8 cellular contexts compared by ENCODE assay signal in genomic region chr2:173962583-173963110, GRCh38. TPM values are rescaled to one million over a fixed set of nuclear protein-coding genes. Genes with fewer than 3 reads are reported as not detected.
DNase-seq lines count a peak whose midpoint lies in the region; ATAC-seq and TF ChIP-seq lines count a peak whose summit lies in the region.

No MANE protein-coding gene starts in this region.

- intact Hi-C loops in activated B cell treated with CpG ODN at 0.5 μM for 24 hours (cut with micrococcal nuclease), result loop anchor here (2.0 to 5.0 kb wide), 4 partner anchors 22 to 635 kb away; partner anchors contain the start of gene WIPF1

- CTCF ChIA-PET in activated CD8-positive, alpha-beta memory T cell treated with anti-CD3 and anti-CD28 coated beads, Interleukin-2, amount 10 ng/mL, durations not matched to agents 7 days and 5 days (lab: Charles Lee), result interaction anchor here (1.4 to 1.5 kb wide), 2 partner anchors 10 to 19 kb away, joined by 3 to 4 read pairs; no protein-coding TSS in a partner anchor
- CTCF ChIA-PET in activated B cell treated with CpG ODN at 0.5 μM for 24 hours (lab: Charles Lee), result no interaction called here

- H3K9me3 Mint-ChIP-seq in activated CD8-positive, alpha-beta memory T cell treated with anti-CD3 and anti-CD28 coated beads, Interleukin-2, amount 10 ng/mL, durations not matched to agents 7 days and 5 days (ENCODE audit: low read depth), result no peaks in the 10 kb centered on the region
- no peaks in the 10 kb centered on the region for H3K9me3 Mint-ChIP-seq in activated B cell treated with CpG ODN at 0.5 μM for 24 hours

- peak overlapping the region; percentile 93 for H3K27ac Mint-ChIP-seq in activated CD8-positive, alpha-beta memory T cell treated with anti-CD3 and anti-CD28 coated beads, Interleukin-2, amount 10 ng/mL, durations not matched to agents 7 days and 5 days
- H3K27ac Mint-ChIP-seq in activated B cell treated with CpG ODN at 0.5 μM for 24 hours, result peak overlapping the region; percentile 98

- no peak for ATAC-seq in activated CD8-positive, alpha-beta memory T cell treated with anti-CD3 and anti-CD28 coated beads, Interleukin-2, amount 10 ng/mL, durations not matched to agents 7 days and 5 days
- ATAC-seq in activated B cell treated with CpG ODN at 0.5 μM for 24 hours (ENCODE audit: low read depth) (no peak), HG02973 (IDR thresholded peaks at IDR 0.05; ENCODE audit: unreplicated experiment) (no peak)

- H3K9me3 ChIP-seq in iPS-15b (ENCODE audit: control insufficient read depth, insufficient read depth, low read length), result no peaks in the 10 kb centered on the region

- no peaks in the 10 kb centered on the region for H3K27me3 ChIP-seq in iPS-15b (ENCODE audit: control insufficient read depth, insufficient read depth, low read length)

- POLR2A ChIA-PET in activated B cell treated with CpG ODN at 0.5 μM for 24 hours (lab: Charles Lee), result interaction anchor here (0.6 to 5.0 kb wide), 4 partner anchors 9 to 286 kb away, joined by 3 to 105 read pairs (median 16); partner anchors contain the start of gene OLA1

- peak overlapping the region; percentile 100 for H3K27ac ChIP-seq in substantia nigra (ENCODE audit: low read depth, low read length, poor library complexity, severe bottlenecking)

- H3K4me3 ChIP-seq in iPS-15b (ENCODE audit: low read depth, low read length), result peak overlapping the region; percentile 83

- H3K9ac ChIP-seq in iPS-15b (ENCODE audit: low read depth, low read length), result peak overlapping the region; percentile 67

- H3K27me3 Mint-ChIP-seq in activated CD8-positive, alpha-beta memory T cell treated with anti-CD3 and anti-CD28 coated beads, Interleukin-2, amount 10 ng/mL, durations not matched to agents 7 days and 5 days, result no peaks in the 10 kb centered on the region
- H3K27me3 Mint-ChIP-seq in activated B cell treated with CpG ODN at 0.5 μM for 24 hours, result no peaks in the 10 kb centered on the region

- peaks cover 38% of the 10 kb centered on the region for H3K36me3 Mint-ChIP-seq in activated CD8-positive, alpha-beta memory T cell treated with anti-CD3 and anti-CD28 coated beads, Interleukin-2, amount 10 ng/mL, durations not matched to agents 7 days and 5 days
- H3K36me3 Mint-ChIP-seq in activated B cell treated with CpG ODN at 0.5 μM for 24 hours (ENCODE audit: low read depth), result peaks cover 47% of the 10 kb centered on the region

- no peak for TF ChIP-seq CTCF in activated B cell treated with CpG ODN at 0.5 μM for 24 hours (IDR thresholded peaks at IDR 0.05)

- no peak for DNase-seq in activated CD8-positive, alpha-beta memory T cell treated with anti-CD3 and anti-CD28 coated beads, Interleukin-2, amount 10 ng/mL, durations not matched to agents 7 days and 5 days
- DNase-seq in activated CD8-positive, alpha-beta memory T cell treated with anti-CD3 and anti-CD28 coated beads, Interleukin-2, amount 50 U/mL, for 48 hours, result no peak
- DNase-seq in activated B cell treated with CpG ODN at 0.5 μM for 24 hours, result no peak
- no peak for DNase-seq in substantia nigra (lab: John Stamatoyannopoulos, UW)
- DNase-seq in activated CD4-positive, alpha-beta T cell treated with anti-CD3 and anti-CD28 coated beads, Interleukin-2, amount 50 U/mL, for 1 hour, result no peak
- no peak for DNase-seq in stimulated activated naive CD4-positive, alpha-beta T cell treated with Interleukin-2 at 50 U/mL for 16 hours (lab: John Stamatoyannopoulos, UW)

- H3K4me1 ChIP-seq in iPS-15b (ENCODE audit: control insufficient read depth, insufficient read depth, low read length), result no peaks in the 10 kb centered on the region

- peaks cover 45% of the 10 kb centered on the region for H3K4me1 Mint-ChIP-seq in activated CD8-positive, alpha-beta memory T cell treated with anti-CD3 and anti-CD28 coated beads, Interleukin-2, amount 10 ng/mL, durations not matched to agents 7 days and 5 days
- H3K4me1 Mint-ChIP-seq in activated B cell treated with CpG ODN at 0.5 μM for 24 hours, result peaks cover 62% of the 10 kb centered on the region

- peak overlapping the region; percentile 88 for H3K4me3 Mint-ChIP-seq in activated CD8-positive, alpha-beta memory T cell treated with anti-CD3 and anti-CD28 coated beads, Interleukin-2, amount 10 ng/mL, durations not matched to agents 7 days and 5 days
- peak overlapping the region; percentile 93 for H3K4me3 Mint-ChIP-seq in activated B cell treated with CpG ODN at 0.5 μM for 24 hours

- H3K36me3 ChIP-seq in iPS-15b (ENCODE audit: control insufficient read depth, insufficient read depth, low read length), result no peaks in the 10 kb centered on the region

RNA-seq across cellular contexts. Expression of gene SP3, which starts 2.5 kb away (rescaled TPM):
- 100 to 1,000 TPM in 1 of 2 experiments, 10 to 100 TPM in 1; 95.7 to 105 TPM for total RNA-seq in activated CD8-positive, alpha-beta memory T cell treated with anti-CD3 and anti-CD28 coated beads, Interleukin-2, amount 10 ng/mL, durations not matched to agents 7 days and 5 days
- total RNA-seq in activated B cell treated with CpG ODN at 0.5 μM for 24 hours, result 124 and 139 TPM in 2 replicates
